1 cellular context compared by ENCODE assay signal in genomic region chrX:136130931-136131843, GRCh38.
A peak's percentile ranks its signal among the peaks of the same experiment; 100 is the strongest.
TF ChIP-seq lines count a peak whose summit lies in the region.

No MANE protein-coding gene starts in this region.

TF ChIP-seq in K562, 482 proteins besides CTCF, POLR2A, EP300 and RAD21 (continued from another document):
- TF ChIP-seq GMEB1 (CRISPR knock-in tag; IDR thresholded peaks at IDR 0.05) (no peak), HDAC1 (IDR thresholded peaks at IDR 0.05) (0 out of 4 replicates have a peak, but pooled peaks of 1 of the 2 experiments have one; percentile 44), MEF2A (IDR thresholded peaks at IDR 0.05; ENCODE audit: control insufficient read depth, low read depth, low read length) (no peak), PHF21A (IDR thresholded peaks at IDR 0.05; ENCODE audit: borderline replicate concordance, low read depth) (no peak), KLF6 (CRISPR knock-in tag; IDR thresholded peaks at IDR 0.05; ENCODE audit: borderline replicate concordance) (no peak), ZNF133 (CRISPR knock-in tag; IDR thresholded peaks at IDR 0.05) (no peak), KLF13 (tag; IDR thresholded peaks at IDR 0.05; ENCODE audit: borderline replicate concordance, low read depth) (no peak), NFIC (IDR thresholded peaks at IDR 0.05) (no peak), SMARCA4 (IDR thresholded peaks at IDR 0.05) (peak; percentile 72; the same call in 1 of the 2 replicates), SRF (CRISPR knock-in tag; IDR thresholded peaks at IDR 0.05) (no peak), KLF1 (tag; IDR thresholded peaks at IDR 0.05) (no peak), ARID2 (IDR thresholded peaks at IDR 0.05) (no peak), MBD2 (IDR thresholded peaks at IDR 0.05; ENCODE audit: borderline replicate concordance, low read depth) (no peak)
TF ChIP-seq in K562: peak in this region for 46.
